In the genomic region with DNA sequence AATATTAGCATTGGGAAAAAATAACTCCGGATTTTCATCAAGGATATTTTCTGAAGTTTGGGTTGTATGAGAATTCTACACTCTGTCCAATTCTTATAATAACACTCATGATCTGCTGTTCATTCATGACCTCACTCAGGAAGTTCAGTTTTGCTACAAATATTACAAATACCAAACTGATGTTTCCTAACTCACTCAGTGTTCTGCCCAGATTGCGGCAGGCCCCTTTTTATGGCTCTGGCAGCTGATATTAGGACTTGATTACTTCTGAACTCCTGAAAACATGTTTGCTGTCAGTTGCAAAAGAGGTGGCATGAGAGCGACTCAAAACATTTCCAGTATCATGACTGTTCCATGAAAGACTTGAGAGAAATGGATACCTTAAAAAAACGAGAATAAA, we compare ENCODE assay signal across 11 cellular contexts.
DNase-seq lines count a peak whose midpoint lies in the region; ATAC-seq, FAIRE-seq and TF ChIP-seq lines count a peak whose summit lies in the region.
"Had no signal": no experiment of that assay in that cellular context is flagged by ENCODE, and none has a peak within 500 bp of the region (broad histone marks: within the 10 kb centered on the region; RNA-seq: fewer than 3 reads in every experiment).

No MANE protein-coding gene starts in this region.

- ATAC-seq in right lobe of liver (peak; percentile 88 to 92 (median 90)), HG03457 (IDR thresholded peaks at IDR 0.05; ENCODE audit: unreplicated experiment) (no peak)

- H3K4me3 ChIP-seq in coronary artery: no peak overlapping the region
- H3K4me3 ChIP-seq in right lobe of liver: no peak overlapping the region
- no peak overlapping the region for H3K4me3 ChIP-seq in tibial nerve

- TF ChIP-seq POLR2A in right lobe of liver (IDR thresholded peaks at IDR 0.05) (peak; percentile 27), tibial nerve (IDR thresholded peaks at IDR 0.05) (no peak)

- H3K27ac Mint-ChIP-seq in activated CD4-positive, alpha-beta T cell treated with anti-CD3 and anti-CD28 coated beads, Interleukin-2, amount 10 ng/mL, durations not matched to agents 24 days and 14 days: no peak overlapping the region
- H3K27ac Mint-ChIP-seq: memory B cell had no signal

- TF ChIP-seq EP300 in tibial nerve (IDR thresholded peaks at IDR 0.05): peak; percentile 75 to 95

- H3K27me3 Mint-ChIP-seq in activated CD4-positive, alpha-beta T cell treated with anti-CD3 and anti-CD28 coated beads, Interleukin-2, amount 10 ng/mL, durations not matched to agents 24 days and 14 days: no peaks in the 10 kb centered on the region
- H3K27me3 Mint-ChIP-seq: memory B cell had no signal

- TF ChIP-seq CTCF in coronary artery (IDR thresholded peaks at IDR 0.05) (no peak), right lobe of liver (IDR thresholded peaks at IDR 0.05) (no peak), tibial nerve (IDR thresholded peaks at IDR 0.05) (no peak)

- H3K36me3 Mint-ChIP-seq in activated CD4-positive, alpha-beta T cell treated with anti-CD3 and anti-CD28 coated beads, Interleukin-2, amount 10 ng/mL, durations not matched to agents 24 days and 14 days (ENCODE audit: low read depth): no peaks in the 10 kb centered on the region

- DNase-seq in HTR-8/SVneo (ENCODE audit: insufficient read length, low spot score) (peak; percentile 27), coronary artery (ENCODE audit: low spot score) (no peak), right lobe of liver (peak in 2 of 3 donors; percentile 44 to 75), tibial nerve (ENCODE audit: low spot score in 2 of 2) (peak; percentile 36 to 66), NCI-H1436 treated with DMSO at 0.1 percent for 48 hours (lab: John Stamatoyannopoulos, UW) (no peak)
- DNase-seq in activated CD4-positive, alpha-beta T cell treated with anti-CD3 and anti-CD28 coated beads, Interleukin-2, amount 10 ng/mL, durations not matched to agents 24 days and 14 days: no peak
- DNase-seq: NCI-H526 had no signal

- H3K27ac ChIP-seq in coronary artery (peak overlapping the region; percentile 44 to 68), right lobe of liver (peak overlapping the region; percentile 53 to 69 (median 66)), tibial nerve (peak overlapping the region; percentile 11 to 82 (median 63))
- H3K27ac ChIP-seq: HL-60, VCaP had no signal

- 23% methylated on average over 4 of the region's 4 CpGs for WGBS in right lobe of liver (ENCODE audit: insufficient coverage, low coverage, low lambda C conversion rate, missing lambda C conversion rate)
- WGBS in tibial nerve, 2 donors: 9 to 14% methylated on average over 4 of the region's 4 CpGs

- H3K36me3 ChIP-seq in right lobe of liver (no peaks in the 10 kb centered on the region), tibial nerve (no peaks in the 10 kb centered on the region)

- intact Hi-C loops in right lobe of liver (cut with DNase I): no loop called here
- intact Hi-C loops in activated CD4-positive, alpha-beta T cell treated with anti-CD3 and anti-CD28 coated beads, Interleukin-2, amount 10 ng/mL, durations not matched to agents 24 days and 14 days (cut with micrococcal nuclease): no loop called here

- no peaks in the 10 kb centered on the region for H3K9me3 ChIP-seq in right lobe of liver
- H3K9me3 ChIP-seq in tibial nerve: no peaks in the 10 kb centered on the region

- no peak for FAIRE-seq in HTR-8/SVneo (lab: Jason Lieb, UNC)

- H3K9me3 Mint-ChIP-seq in activated CD4-positive, alpha-beta T cell treated with anti-CD3 and anti-CD28 coated beads, Interleukin-2, amount 10 ng/mL, durations not matched to agents 24 days and 14 days: no peaks in the 10 kb centered on the region
- H3K9me3 Mint-ChIP-seq: memory B cell had no signal

- H3K27me3 ChIP-seq in right lobe of liver (no peaks in the 10 kb centered on the region), tibial nerve (no peaks in the 10 kb centered on the region)

- H3K4me1 Mint-ChIP-seq in activated CD4-positive, alpha-beta T cell treated with anti-CD3 and anti-CD28 coated beads, Interleukin-2, amount 10 ng/mL, durations not matched to agents 24 days and 14 days: peaks cover 2% of the 10 kb centered on the region
- H3K4me1 Mint-ChIP-seq: memory B cell had no signal

- no peak overlapping the region for H3K4me3 Mint-ChIP-seq in activated CD4-positive, alpha-beta T cell treated with anti-CD3 and anti-CD28 coated beads, Interleukin-2, amount 10 ng/mL, durations not matched to agents 24 days and 14 days
- H3K4me3 Mint-ChIP-seq: memory B cell had no signal

- H3K4me1 ChIP-seq in right lobe of liver (peaks cover 0 to 24% (median 10%) of the 10 kb centered on the region in 4 donors), tibial nerve (peaks cover 1 to 79% (median 37%) of the 10 kb centered on the region in 4 donors)

Comparison
In these comparisons a context has a peak if more than half of its experiments do, and no peak if none do; other contexts are left out.
1. DNase-seq: peak in HTR-8/SVneo (single experiment), right lobe of liver (2 of 3) and tibial nerve (2 of 2); none in coronary artery (single experiment), NCI-H1436 treated with DMSO at 0.1 percent for 48 hours (single experiment) and activated CD4-positive, alpha-beta T cell treated with anti-CD3 and anti-CD28 coated beads, Interleukin-2, amount 10 ng/mL, durations not matched to agents 24 days and 14 days (single experiment).
2. Peak in every context shown above with its lines, with median percentiles within 50 percentile points of each other: H3K27ac ChIP-seq.